ENCODE assay signal across 1 cellular context in the genomic region with DNA sequence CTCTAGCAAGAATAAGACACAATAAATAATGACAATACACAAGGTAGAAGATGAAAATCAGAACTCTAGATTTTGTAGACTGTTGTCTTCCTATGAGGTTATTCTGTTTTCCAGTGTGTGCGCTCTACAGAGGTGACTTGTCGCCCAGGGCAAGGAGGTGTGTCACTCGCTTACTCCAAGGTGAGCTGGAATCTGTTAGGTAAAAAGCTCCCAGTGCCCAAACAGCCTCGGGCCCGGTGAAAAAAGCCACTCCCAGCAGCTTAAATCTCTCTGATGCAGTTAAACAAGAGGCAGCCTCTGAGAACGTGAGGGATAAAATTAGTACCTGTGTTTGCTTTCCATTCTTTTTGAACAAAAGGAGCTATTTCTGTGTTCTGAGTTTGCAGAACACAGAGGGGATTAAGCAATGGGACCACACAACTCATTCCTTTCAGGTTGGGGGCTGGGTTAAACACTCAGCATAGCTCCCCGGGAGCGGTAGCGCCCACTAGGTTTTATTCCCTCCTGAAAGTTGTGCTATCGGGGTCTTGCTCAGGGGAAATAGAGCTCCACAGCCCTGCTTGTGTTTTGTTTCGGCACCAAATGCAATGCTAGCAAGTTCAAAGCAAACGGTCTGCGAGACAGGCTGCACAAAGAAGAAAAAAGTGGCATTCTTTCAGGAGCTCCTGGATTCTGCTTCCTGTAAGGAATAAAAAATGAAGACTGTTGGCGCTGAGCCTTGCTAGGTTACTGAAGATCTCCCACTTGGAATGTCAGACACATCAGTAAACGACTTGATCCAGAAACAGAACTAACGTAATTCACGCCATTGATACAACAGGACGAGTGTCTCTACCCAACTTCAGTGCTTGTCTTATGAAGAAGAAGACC.
A peak's percentile ranks its signal among the peaks of the same experiment; 100 is the strongest.
TF ChIP-seq lines count a peak whose summit lies in the region.

No MANE protein-coding gene starts in this region.

TF ChIP-seq in HepG2, 621 proteins besides CTCF, POLR2A, EP300 and RAD21 (continued from another document and continues in another):
- TF ChIP-seq ZBTB44 (CRISPR knock-in tag; IDR thresholded peaks at IDR 0.05) (no peak), ZNF432 (CRISPR knock-in tag; IDR thresholded peaks at IDR 0.05; ENCODE audit: borderline replicate concordance) (no peak), MED13 (CRISPR knock-in tag; IDR thresholded peaks at IDR 0.05) (no peak), ARNTL (CRISPR knock-in tag; IDR thresholded peaks at IDR 0.05) (no peak), SNAI1 (CRISPR knock-in tag; IDR thresholded peaks at IDR 0.05; ENCODE audit: borderline replicate concordance) (no peak), BRCA1 (CRISPR knock-in tag; IDR thresholded peaks at IDR 0.05) (no peak), FOXA1 (IDR thresholded peaks at IDR 0.05) (no peak), FOXA1 (CRISPR knock-in tag; IDR thresholded peaks at IDR 0.05) (no peak), TEAD2 (CRISPR knock-in tag; IDR thresholded peaks at IDR 0.05) (no peak), ZNF883 (CRISPR knock-in tag; IDR thresholded peaks at IDR 0.05; ENCODE audit: not compliant biosample characterization) (no peak), DR1 (CRISPR knock-in tag; IDR thresholded peaks at IDR 0.05) (no peak), ZNF691 (CRISPR knock-in tag; IDR thresholded peaks at IDR 0.05; ENCODE audit: borderline replicate concordance, low read depth) (no peak), SOX13 (IDR thresholded peaks at IDR 0.05) (peak; percentile 85), SOX13 (CRISPR knock-in tag; conservative IDR thresholded peaks at IDR 0.05 in 1 of 2, IDR thresholded peaks at IDR 0.05 in 1 of 2) (peak in 1 of 2 experiments; percentile 99; a peak in 2 of 4 replicates), ZNF850 (CRISPR knock-in tag; conservative IDR thresholded peaks at IDR 0.05) (no peak), ZNF576 (CRISPR knock-in tag; IDR thresholded peaks at IDR 0.05) (no peak), ZNF660 (CRISPR knock-in tag; IDR thresholded peaks at IDR 0.05; ENCODE audit: borderline replicate concordance, low read depth) (no peak), ZMYM2 (CRISPR knock-in tag; IDR thresholded peaks at IDR 0.05) (no peak), CEBPB (IDR thresholded peaks at IDR 0.05; ENCODE audit: borderline replicate concordance, low read depth, low read length) (peak; percentile 72; the same call in 1 of the 2 replicates), TMF1 (CRISPR knock-in tag; IDR thresholded peaks at IDR 0.05; ENCODE audit: low read depth) (no peak), FIP1L1 (IDR thresholded peaks at IDR 0.05; ENCODE audit: borderline replicate concordance, insufficient read depth, low read depth, low read length) (no peak), ZNF614 (CRISPR knock-in tag; IDR thresholded peaks at IDR 0.05; ENCODE audit: borderline replicate concordance) (peak; percentile 47; the same call in 1 of the 2 replicates), ZBTB38 (CRISPR knock-in tag; IDR thresholded peaks at IDR 0.05) (no peak), ARNT2 (CRISPR knock-in tag; IDR thresholded peaks at IDR 0.05; ENCODE audit: low read depth) (no peak), ZNF451 (CRISPR knock-in tag; IDR thresholded peaks at IDR 0.05) (no peak), YEATS4 (CRISPR knock-in tag; IDR thresholded peaks at IDR 0.05; ENCODE audit: borderline replicate concordance) (no peak), NFE2L1 (CRISPR knock-in tag; IDR thresholded peaks at IDR 0.05; ENCODE audit: borderline replicate concordance) (no peak), DZIP1 (CRISPR knock-in tag; IDR thresholded peaks at IDR 0.05) (no peak; the same call in 1 of the 2 replicates), ZNF484 (CRISPR knock-in tag; IDR thresholded peaks at IDR 0.05; ENCODE audit: borderline replicate concordance, low read depth) (no peak), ELF3 (CRISPR knock-in tag; IDR thresholded peaks at IDR 0.05) (peak; percentile 11; the same call in 1 of the 2 replicates), ZMYM3 (CRISPR knock-in tag; IDR thresholded peaks at IDR 0.05) (no peak), ZNF773 (CRISPR knock-in tag; IDR thresholded peaks at IDR 0.05; ENCODE audit: borderline replicate concordance) (no peak), ZNF503 (CRISPR knock-in tag; IDR thresholded peaks at IDR 0.05) (no peak), HES4 (CRISPR knock-in tag; IDR thresholded peaks at IDR 0.05; ENCODE audit: borderline replicate concordance) (0 out of 2 replicates have a peak, but pooled peaks have one; percentile 33), ZNF383 (CRISPR knock-in tag; IDR thresholded peaks at IDR 0.05; ENCODE audit: borderline replicate concordance) (no peak), ZBTB20 (CRISPR knock-in tag; IDR thresholded peaks at IDR 0.05; ENCODE audit: borderline replicate concordance, low read depth) (no peak), ZNF331 (CRISPR knock-in tag; IDR thresholded peaks at IDR 0.05) (0 out of 2 replicates have a peak, but pooled peaks have one; percentile 42), ZNF790 (CRISPR knock-in tag; IDR thresholded peaks at IDR 0.05; ENCODE audit: borderline replicate concordance) (peak; percentile 57; the same call in 1 of the 2 replicates), SP1 (IDR thresholded peaks at IDR 0.05) (no peak), SP1 (CRISPR knock-in tag; IDR thresholded peaks at IDR 0.05) (no peak), DMAP1 (CRISPR knock-in tag; IDR thresholded peaks at IDR 0.05) (0 out of 2 replicates have a peak, but pooled peaks have one; percentile 7)
- TF ChIP-seq, protein P1, sequence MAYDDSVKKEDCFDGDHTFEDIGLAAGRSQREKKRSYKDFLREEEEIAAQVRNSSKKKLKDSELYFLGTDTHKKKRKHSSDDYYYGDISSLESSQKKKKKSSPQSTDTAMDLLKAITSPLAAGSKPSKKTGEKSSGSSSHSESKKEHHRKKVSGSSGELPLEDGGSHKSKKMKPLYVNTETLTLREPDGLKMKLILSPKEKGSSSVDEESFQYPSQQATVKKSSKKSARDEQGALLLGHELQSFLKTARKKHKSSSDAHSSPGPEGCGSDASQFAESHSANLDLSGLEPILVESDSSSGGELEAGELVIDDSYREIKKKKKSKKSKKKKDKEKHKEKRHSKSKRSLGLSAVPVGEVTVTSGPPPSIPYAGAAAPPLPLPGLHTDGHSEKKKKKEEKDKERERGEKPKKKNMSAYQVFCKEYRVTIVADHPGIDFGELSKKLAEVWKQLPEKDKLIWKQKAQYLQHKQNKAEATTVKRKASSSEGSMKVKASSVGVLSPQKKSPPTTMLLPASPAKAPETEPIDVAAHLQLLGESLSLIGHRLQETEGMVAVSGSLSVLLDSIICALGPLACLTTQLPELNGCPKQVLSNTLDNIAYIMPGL (CRISPR knock-in tag; IDR thresholded peaks at IDR 0.05; ENCODE audit: borderline replicate concordance in 1 of 2, low read depth in 1 of 2): peak in 1 of 2 experiments; percentile 51; a peak in 1 of 4 replicates
- TF ChIP-seq, protein P2, sequence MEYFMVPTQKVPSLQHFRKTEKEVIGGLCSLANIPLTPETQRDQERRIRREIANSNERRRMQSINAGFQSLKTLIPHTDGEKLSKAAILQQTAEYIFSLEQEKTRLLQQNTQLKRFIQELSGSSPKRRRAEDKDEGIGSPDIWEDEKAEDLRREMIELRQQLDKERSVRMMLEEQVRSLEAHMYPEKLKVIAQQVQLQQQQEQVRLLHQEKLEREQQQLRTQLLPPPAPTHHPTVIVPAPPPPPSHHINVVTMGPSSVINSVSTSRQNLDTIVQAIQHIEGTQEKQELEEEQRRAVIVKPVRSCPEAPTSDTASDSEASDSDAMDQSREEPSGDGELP (IDR thresholded peaks at IDR 0.05; ENCODE audit: borderline replicate concordance, low read depth): no peak
- TF ChIP-seq, protein P3, sequence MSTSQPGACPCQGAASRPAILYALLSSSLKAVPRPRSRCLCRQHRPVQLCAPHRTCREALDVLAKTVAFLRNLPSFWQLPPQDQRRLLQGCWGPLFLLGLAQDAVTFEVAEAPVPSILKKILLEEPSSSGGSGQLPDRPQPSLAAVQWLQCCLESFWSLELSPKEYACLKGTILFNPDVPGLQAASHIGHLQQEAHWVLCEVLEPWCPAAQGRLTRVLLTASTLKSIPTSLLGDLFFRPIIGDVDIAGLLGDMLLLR (CRISPR knock-in tag; IDR thresholded peaks at IDR 0.05): no peak
- TF ChIP-seq, protein P4, sequence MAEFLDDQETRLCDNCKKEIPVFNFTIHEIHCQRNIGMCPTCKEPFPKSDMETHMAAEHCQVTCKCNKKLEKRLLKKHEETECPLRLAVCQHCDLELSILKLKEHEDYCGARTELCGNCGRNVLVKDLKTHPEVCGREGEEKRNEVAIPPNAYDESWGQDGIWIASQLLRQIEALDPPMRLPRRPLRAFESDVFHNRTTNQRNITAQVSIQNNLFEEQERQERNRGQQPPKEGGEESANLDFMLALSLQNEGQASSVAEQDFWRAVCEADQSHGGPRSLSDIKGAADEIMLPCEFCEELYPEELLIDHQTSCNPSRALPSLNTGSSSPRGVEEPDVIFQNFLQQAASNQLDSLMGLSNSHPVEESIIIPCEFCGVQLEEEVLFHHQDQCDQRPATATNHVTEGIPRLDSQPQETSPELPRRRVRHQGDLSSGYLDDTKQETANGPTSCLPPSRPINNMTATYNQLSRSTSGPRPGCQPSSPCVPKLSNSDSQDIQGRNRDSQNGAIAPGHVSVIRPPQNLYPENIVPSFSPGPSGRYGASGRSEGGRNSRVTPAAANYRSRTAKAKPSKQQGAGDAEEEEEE (CRISPR knock-in tag; IDR thresholded peaks at IDR 0.05; ENCODE audit: borderline replicate concordance): no peak
- TF ChIP-seq, protein P5, sequence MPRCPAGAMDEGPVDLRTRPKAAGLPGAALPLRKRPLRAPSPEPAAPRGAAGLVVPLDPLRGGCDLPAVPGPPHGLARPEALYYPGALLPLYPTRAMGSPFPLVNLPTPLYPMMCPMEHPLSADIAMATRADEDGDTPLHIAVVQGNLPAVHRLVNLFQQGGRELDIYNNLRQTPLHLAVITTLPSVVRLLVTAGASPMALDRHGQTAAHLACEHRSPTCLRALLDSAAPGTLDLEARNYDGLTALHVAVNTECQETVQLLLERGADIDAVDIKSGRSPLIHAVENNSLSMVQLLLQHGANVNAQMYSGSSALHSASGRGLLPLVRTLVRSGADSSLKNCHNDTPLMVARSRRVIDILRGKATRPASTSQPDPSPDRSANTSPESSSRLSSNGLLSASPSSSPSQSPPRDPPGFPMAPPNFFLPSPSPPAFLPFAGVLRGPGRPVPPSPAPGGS (CRISPR knock-in tag; IDR thresholded peaks at IDR 0.05): no peak
- TF ChIP-seq, protein P6, sequence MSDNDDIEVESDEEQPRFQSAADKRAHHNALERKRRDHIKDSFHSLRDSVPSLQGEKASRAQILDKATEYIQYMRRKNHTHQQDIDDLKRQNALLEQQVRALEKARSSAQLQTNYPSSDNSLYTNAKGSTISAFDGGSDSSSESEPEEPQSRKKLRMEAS (IDR thresholded peaks at IDR 0.05): no peak
